ENCODE assay signal across 9 cellular contexts in the genomic region with DNA sequence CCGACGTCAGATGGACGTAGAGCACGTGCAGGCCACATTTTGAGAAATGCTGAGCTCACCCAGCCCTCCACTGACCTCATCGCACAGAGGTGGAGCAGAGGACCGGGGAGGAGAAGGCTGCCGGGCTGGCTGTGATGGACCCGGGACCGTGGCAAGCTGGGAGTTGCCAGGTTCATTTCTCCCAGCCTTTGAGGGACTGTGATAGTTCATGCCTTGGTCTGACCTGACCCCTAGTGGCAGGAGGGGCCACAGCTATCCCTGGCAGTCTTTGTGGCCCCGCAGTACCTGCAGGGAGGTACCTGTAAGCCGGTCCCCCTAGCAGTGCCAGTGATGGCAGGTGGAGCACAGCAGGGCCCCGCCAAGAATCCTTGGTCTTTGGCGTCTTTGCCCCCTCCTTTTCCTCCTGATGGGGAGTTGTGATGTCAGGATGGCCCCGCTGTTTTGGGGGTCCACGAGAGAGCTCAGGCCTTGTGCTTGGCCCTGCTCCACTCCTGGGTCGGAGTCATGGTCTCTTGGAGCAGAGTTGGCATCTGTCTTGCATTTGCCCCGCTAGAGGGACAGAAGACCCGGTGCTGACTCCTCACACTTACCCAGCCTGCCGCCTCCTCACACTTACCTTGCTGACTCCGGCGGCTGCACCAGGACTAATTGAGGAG. TPM values are rescaled to one million over a fixed set of nuclear protein-coding genes. Genes with fewer than 3 reads are reported as not detected.
DNase-seq lines count a peak whose midpoint lies in the region; ATAC-seq and TF ChIP-seq lines count a peak whose summit lies in the region.
"Had no signal": no experiment of that assay in that cellular context is flagged by ENCODE, and none has a peak within 500 bp of the region (broad histone marks: within the 10 kb centered on the region; RNA-seq: fewer than 3 reads in every experiment).

No MANE protein-coding gene starts in this region.

- no peaks in the 10 kb centered on the region for H3K27me3 Mint-ChIP-seq in activated CD8-positive, alpha-beta T cell treated with anti-CD3 and anti-CD28 coated beads, Interleukin-2, amount 10 ng/mL, durations not matched to agents 7 days and 5 days (ENCODE audit: low read depth)
- H3K27me3 Mint-ChIP-seq in endothelial cell (ENCODE audit: unreplicated experiment), result peaks cover 6% of the 10 kb centered on the region

- no peaks in the 10 kb centered on the region for H3K4me1 Mint-ChIP-seq in activated CD8-positive, alpha-beta T cell treated with anti-CD3 and anti-CD28 coated beads, Interleukin-2, amount 10 ng/mL, durations not matched to agents 7 days and 5 days (ENCODE audit: low read depth)
- peaks cover 17% of the 10 kb centered on the region for H3K4me1 Mint-ChIP-seq in endothelial cell (ENCODE audit: unreplicated experiment)

- H3K9me3 Mint-ChIP-seq in activated CD8-positive, alpha-beta T cell treated with anti-CD3 and anti-CD28 coated beads, Interleukin-2, amount 10 ng/mL, durations not matched to agents 7 days and 5 days (ENCODE audit: insufficient read depth), result no peaks in the 10 kb centered on the region
- H3K9me3 Mint-ChIP-seq in endothelial cell (ENCODE audit: unreplicated experiment), result no peaks in the 10 kb centered on the region

- H3K27ac Mint-ChIP-seq in activated CD8-positive, alpha-beta T cell treated with anti-CD3 and anti-CD28 coated beads, Interleukin-2, amount 10 ng/mL, durations not matched to agents 7 days and 5 days, result no peak overlapping the region
- H3K27ac Mint-ChIP-seq in endothelial cell (ENCODE audit: unreplicated experiment), result no peak overlapping the region

- peak; percentile 80 for TF ChIP-seq CTCF in endothelial cell (IDR thresholded peaks at IDR 0.05; ENCODE audit: unreplicated experiment)

- H3K36me3 Mint-ChIP-seq in activated CD8-positive, alpha-beta T cell treated with anti-CD3 and anti-CD28 coated beads, Interleukin-2, amount 10 ng/mL, durations not matched to agents 7 days and 5 days (ENCODE audit: low read depth), result no peaks in the 10 kb centered on the region
- H3K36me3 Mint-ChIP-seq in endothelial cell (ENCODE audit: low read depth, unreplicated experiment), result peaks cover 5% of the 10 kb centered on the region

- no peak overlapping the region for H3K4me3 Mint-ChIP-seq in activated CD8-positive, alpha-beta T cell treated with anti-CD3 and anti-CD28 coated beads, Interleukin-2, amount 10 ng/mL, durations not matched to agents 7 days and 5 days
- H3K4me3 Mint-ChIP-seq in endothelial cell (ENCODE audit: unreplicated experiment), result no peak overlapping the region

- DNase-seq in activated gamma-delta T cell treated with Interleukin-2 at 50 U/mL for 16 hours, result peak; percentile 59
- no peak for DNase-seq in activated gamma-delta T cell (lab: John Stamatoyannopoulos, UW)
- peak; percentile 19 for DNase-seq in NCI-H510A (lab: John Stamatoyannopoulos, UW)
- peak; percentile 59 for DNase-seq in activated CD8-positive, alpha-beta T cell treated with anti-CD3 and anti-CD28 coated beads, Interleukin-2, amount 10 ng/mL, durations not matched to agents 7 days and 5 days
- DNase-seq in endothelial cell (ENCODE audit: low spot score), result peak; percentile 75
- DNase-seq in midbrain (lab: John Stamatoyannopoulos, UW), result peak; percentile 65
- peak; percentile 72 for DNase-seq in stimulated activated CD8-positive, alpha-beta memory T cell treated with anti-CD3 and anti-CD28 coated beads, Interleukin-4, amount 100 ng/mL, for 48 hours

- CTCF ChIA-PET in activated CD8-positive, alpha-beta T cell treated with anti-CD3 and anti-CD28 coated beads, Interleukin-2, amount 10 ng/mL, durations not matched to agents 7 days and 5 days (lab: Charles Lee), result interaction anchor here (0.6 to 3.4 kb wide), 16 partner anchors 25 to 630 kb away, joined by 3 to 22 read pairs (median 4); a partner anchor contains a TSS

- POLR2A ChIA-PET in activated CD8-positive, alpha-beta T cell treated with anti-CD3 and anti-CD28 coated beads, Interleukin-2, amount 10 ng/mL, durations not matched to agents 7 days and 5 days (lab: Charles Lee), result no interaction called here

- peak; percentile 79 for ATAC-seq in activated CD8-positive, alpha-beta T cell treated with anti-CD3 and anti-CD28 coated beads, Interleukin-2, amount 10 ng/mL, durations not matched to agents 7 days and 5 days
- no peak for ATAC-seq in GM21447 (IDR thresholded peaks at IDR 0.05; ENCODE audit: unreplicated experiment)

RNA-seq across cellular contexts. Expression of a gene that starts 50.4 kb away (rescaled TPM):
- not detected for total RNA-seq in activated CD8-positive, alpha-beta T cell treated with anti-CD3 and anti-CD28 coated beads, Interleukin-2, amount 10 ng/mL, durations not matched to agents 7 days and 5 days
- not detected for total RNA-seq in endothelial cell (ENCODE audit: unreplicated experiment)
- total RNA-seq: pulmonary artery endothelial cell had no signal
